Comparison of ENCODE assay signal across 19 cellular contexts in the genomic region with DNA sequence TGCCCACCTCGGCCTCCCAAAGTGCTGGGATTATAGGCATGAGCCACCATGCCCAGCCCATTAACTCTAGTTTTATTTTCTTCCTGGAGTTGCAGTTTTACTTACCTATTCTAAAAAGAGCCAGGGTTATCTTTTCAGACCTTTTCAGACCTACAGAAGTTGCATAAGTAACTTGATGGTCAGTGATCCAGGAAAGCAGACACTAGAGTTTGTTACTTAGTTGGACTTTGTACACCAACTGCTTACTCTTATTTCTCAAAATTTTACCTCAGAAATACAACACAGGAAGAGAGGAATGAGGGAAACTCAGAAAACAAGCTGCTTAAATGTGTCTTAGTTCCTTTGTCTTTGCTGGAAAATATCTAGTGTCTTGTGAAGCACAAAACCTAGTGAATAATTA. TPM values are rescaled to one million over a fixed set of nuclear protein-coding genes. Genes with fewer than 3 reads are reported as not detected.
DNase-seq lines count a peak whose midpoint lies in the region; ATAC-seq and TF ChIP-seq lines count a peak whose summit lies in the region.
"Had no signal": no experiment of that assay in that cellular context is flagged by ENCODE, and none has a peak within 500 bp of the region (broad histone marks: within the 10 kb centered on the region; RNA-seq: fewer than 3 reads in every experiment).

No MANE protein-coding gene starts in this region.

- no peak overlapping the region for H3K4me3 ChIP-seq in HUES6 (ENCODE audit: low read depth, low read length)
- H3K4me3 ChIP-seq in stomach: no peak overlapping the region
- H3K4me3 ChIP-seq: left ventricle myocardium inferior, psoas muscle had no signal

- intact Hi-C loops in stomach (cut with DNase I; ENCODE audit: low total_unique reads): no loop called here

- H3K27me3 ChIP-seq in HUES6 (ENCODE audit: control insufficient read depth, insufficient read depth, low read length) (no peaks in the 10 kb centered on the region), stomach (no peaks in the 10 kb centered on the region)

- ATAC-seq in left lobe of liver: peak; percentile 39
- ATAC-seq: psoas muscle; stimulated activated memory B cell treated with anti-CD40 and anti-IgM and Interleukin-4, amounts not matched to agents 10 μg/mL and 1 μg/mL and 100 μg/mL, for 72 hours had no signal

- TF ChIP-seq EP300 in stomach (IDR thresholded peaks at IDR 0.05): no peak

- peaks cover 3% of the 10 kb centered on the region; the same call in 1 of the 2 replicates for H3K4me1 ChIP-seq in HUES6 (ENCODE audit: control insufficient read depth, insufficient read depth, low read length)
- H3K4me1 ChIP-seq in stomach: peaks cover 0 to 27% (median 10%) of the 10 kb centered on the region in 4 donors

- H3K27ac ChIP-seq in HUES6 (ENCODE audit: low read depth, low read length) (peak overlapping the region; percentile 23; the same call in 1 of the 2 replicates), stomach (no peak overlapping the region)
- H3K27ac ChIP-seq: left ventricle myocardium inferior, psoas muscle, RWPE1 had no signal

- H3K9me3 Mint-ChIP-seq in activated naive CD8-positive, alpha-beta T cell (ENCODE audit: low read depth): no peaks in the 10 kb centered on the region
- peaks cover 1% of the 10 kb centered on the region for H3K9me3 Mint-ChIP-seq in activated naive CD8-positive, alpha-beta T cell treated with anti-CD3 and anti-CD28 coated beads for 36 hours
- H3K9me3 Mint-ChIP-seq: CD14-positive monocyte; stimulated activated memory B cell treated with anti-CD40 and anti-IgM and Interleukin-4, amounts not matched to agents 10 μg/mL and 1 μg/mL and 100 μg/mL, for 72 hours had no signal

- no peaks in the 10 kb centered on the region for H3K27me3 Mint-ChIP-seq in activated naive CD8-positive, alpha-beta T cell
- H3K27me3 Mint-ChIP-seq in activated naive CD8-positive, alpha-beta T cell treated with anti-CD3 and anti-CD28 coated beads for 36 hours: no peaks in the 10 kb centered on the region
- H3K27me3 Mint-ChIP-seq: stimulated activated memory B cell treated with anti-CD40 and anti-IgM and Interleukin-4, amounts not matched to agents 10 μg/mL and 1 μg/mL and 100 μg/mL, for 72 hours had no signal

- WGBS in stomach, 5 donors: 0 to 53% (median 0%) methylated on average over 1 of the region's 1 CpG

- peaks cover 71% of the 10 kb centered on the region for H3K4me1 Mint-ChIP-seq in activated naive CD8-positive, alpha-beta T cell (ENCODE audit: low read depth)
- peaks cover 50% of the 10 kb centered on the region for H3K4me1 Mint-ChIP-seq in activated naive CD8-positive, alpha-beta T cell treated with anti-CD3 and anti-CD28 coated beads for 36 hours

- H3K9ac ChIP-seq in HUES6 (ENCODE audit: low read length): no peak overlapping the region

- H3K27ac Mint-ChIP-seq in activated naive CD8-positive, alpha-beta T cell: peak overlapping the region; percentile 42
- no peak overlapping the region for H3K27ac Mint-ChIP-seq in activated naive CD8-positive, alpha-beta T cell treated with anti-CD3 and anti-CD28 coated beads for 36 hours
- H3K27ac Mint-ChIP-seq: stimulated activated memory B cell treated with anti-CD40 and anti-IgM and Interleukin-4, amounts not matched to agents 10 μg/mL and 1 μg/mL and 100 μg/mL, for 72 hours had no signal

- no peaks in the 10 kb centered on the region for H3K9me3 ChIP-seq in HUES6 (ENCODE audit: control insufficient read depth, insufficient read depth, low read depth, low read length)
- H3K9me3 ChIP-seq in stomach: no peaks in the 10 kb centered on the region
- H3K9me3 ChIP-seq: left ventricle myocardium inferior, psoas muscle had no signal

- H3K36me3 ChIP-seq in HUES6 (ENCODE audit: control insufficient read depth, insufficient read depth, low read length): peaks cover 86% of the 10 kb centered on the region
- peaks cover 6 to 87% (median 76%) of the 10 kb centered on the region in 4 donors for H3K36me3 ChIP-seq in stomach

- no peak for DNase-seq in activated naive CD8-positive, alpha-beta T cell treated with anti-CD3 and anti-CD28 coated beads for 36 hours
- DNase-seq in left lobe of liver (ENCODE audit: low spot score) (no peak), renal cortical epithelial cell (ENCODE audit: low read depth) (peak; percentile 65), stomach (no peak), NCI-H2107 treated with DMSO at 0.1 percent for 48 hours (lab: John Stamatoyannopoulos, UW; ENCODE audit: unreplicated experiment) (no peak)
- DNase-seq: activated CD4-positive, alpha-beta T cell treated with anti-CD3 and anti-CD28 coated beads for 4 hours; cerebellar nuclear complex; erythroblast; foreskin fibroblast; left ventricle myocardium inferior; NCI-H1694; NCI-H2227 treated with DMSO at 0.1 percent for 48 hours; psoas muscle; stimulated activated CD4-positive, alpha-beta T cell treated with anti-CD3 and anti-CD28 coated beads, Interleukin-1b, Interleukin-23, amount 100 ng/mL, for 48 hours had no signal

- peak overlapping the region; percentile 33 for H3K4me3 Mint-ChIP-seq in activated naive CD8-positive, alpha-beta T cell
- H3K4me3 Mint-ChIP-seq in activated naive CD8-positive, alpha-beta T cell treated with anti-CD3 and anti-CD28 coated beads for 36 hours: no peak overlapping the region
- H3K4me3 Mint-ChIP-seq: CD14-positive monocyte; stimulated activated memory B cell treated with anti-CD40 and anti-IgM and Interleukin-4, amounts not matched to agents 10 μg/mL and 1 μg/mL and 100 μg/mL, for 72 hours had no signal

- H3K36me3 Mint-ChIP-seq in activated naive CD8-positive, alpha-beta T cell: peaks cover 19% of the 10 kb centered on the region
- H3K36me3 Mint-ChIP-seq in activated naive CD8-positive, alpha-beta T cell treated with anti-CD3 and anti-CD28 coated beads for 36 hours: peaks cover 54% of the 10 kb centered on the region

- TF ChIP-seq POLR2A in stomach (IDR thresholded peaks at IDR 0.05): no peak

- TF ChIP-seq CTCF in stomach (IDR thresholded peaks at IDR 0.05): no peak

RNA-seq across cellular contexts. Expression of a gene that starts 25.4 kb away (rescaled TPM):
- total RNA-seq in activated naive CD8-positive, alpha-beta T cell treated with anti-CD3 and anti-CD28 coated beads for 36 hours: 100 to 1,000 TPM; 142 to 148 TPM
- 98.7 TPM for total RNA-seq in left lobe of liver
- total RNA-seq in renal cortical epithelial cell: 90.6 and 140 TPM in 2 replicates
- 10 to 100 TPM; 19.3 to 86.8 (median 61.4) TPM for total RNA-seq in stomach
- polyA plus RNA-seq in stomach: 10 to 100 TPM; 35.1 to 50.7 (median 39.7) TPM
